ENCODE assay signal across 14 cellular contexts in the genomic region with DNA sequence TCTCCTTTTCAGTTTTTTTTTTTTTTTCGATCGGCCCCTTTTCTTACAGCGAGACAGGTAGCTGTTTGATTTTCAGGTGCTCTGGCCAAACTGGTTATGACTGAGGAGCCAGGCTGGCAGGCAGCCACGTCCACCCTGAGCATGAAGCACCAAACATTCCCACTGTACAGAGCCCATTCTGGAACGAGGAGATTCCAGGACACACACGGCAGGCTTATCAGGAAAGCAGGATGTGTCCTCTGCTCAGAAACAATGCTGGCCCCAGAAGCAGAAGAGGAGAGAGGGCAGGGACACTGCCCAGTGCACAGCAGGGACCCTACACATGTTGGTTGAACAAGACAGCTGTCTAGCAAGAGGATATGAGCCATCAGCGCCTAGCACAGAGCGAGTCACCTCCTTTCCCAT. TPM values are rescaled to one million over a fixed set of nuclear protein-coding genes. Genes with fewer than 3 reads are reported as not detected.
A peak's percentile ranks its signal among the peaks of the same experiment; 100 is the strongest.
DNase-seq lines count a peak whose midpoint lies in the region; ATAC-seq and TF ChIP-seq lines count a peak whose summit lies in the region.
"Had no signal": no experiment of that assay in that cellular context is flagged by ENCODE, and none has a peak within 500 bp of the region (broad histone marks: within the 10 kb centered on the region; RNA-seq: fewer than 3 reads in every experiment).

No MANE protein-coding gene starts in this region.

- no peak for TF ChIP-seq CTCF in RWPE1 (conservative IDR thresholded peaks at IDR 0.05; ENCODE audit: low read depth)
- no peak for TF ChIP-seq CTCF in tibial nerve (IDR thresholded peaks at IDR 0.05)
- no peak for TF ChIP-seq CTCF in esophagus muscularis mucosa (IDR thresholded peaks at IDR 0.05)
- no peak for TF ChIP-seq CTCF in natural killer cell (IDR thresholded peaks at IDR 0.05)

- intact Hi-C loops in esophagus muscularis mucosa (cut with DNase I), result no loop called here
- intact Hi-C loops in natural killer cell (cut with micrococcal nuclease), result no loop called here

- TF ChIP-seq POLR2A in tibial nerve (IDR thresholded peaks at IDR 0.05) (no peak), esophagus muscularis mucosa (IDR thresholded peaks at IDR 0.05; ENCODE audit: low read depth) (no peak)

- H3K9me3 ChIP-seq in tibial nerve, result peaks cover 0 to 3% (median 0%) of the 10 kb centered on the region in 4 donors
- no peaks in the 10 kb centered on the region for H3K9me3 ChIP-seq in esophagus muscularis mucosa
- H3K9me3 ChIP-seq: ascending aorta, BE2C, esophagus squamous epithelium had no signal

- H3K27me3 Mint-ChIP-seq in natural killer cell (ENCODE audit: low read depth in 2 of 2), result no peaks in the 10 kb centered on the region
- H3K27me3 Mint-ChIP-seq: naive thymus-derived CD8-positive, alpha-beta T cell had no signal

- CTCF ChIA-PET in RWPE1 (lab: Yijun Ruan, JAX), result interaction anchor here (0.9 kb wide), 1 partner anchor 224 kb away, joined by 3 read pairs; no protein-coding TSS in a partner anchor

- TF ChIP-seq EP300 in Ishikawa (IDR thresholded peaks at IDR 0.05; ENCODE audit: borderline replicate concordance), result no peak
- no peak for TF ChIP-seq EP300 in tibial nerve (IDR thresholded peaks at IDR 0.05)
- TF ChIP-seq EP300 in esophagus muscularis mucosa (IDR thresholded peaks at IDR 0.05), result no peak

- H3K27ac ChIP-seq in RWPE1 (no peak overlapping the region), tibial nerve (no peak overlapping the region), esophagus muscularis mucosa (replicated peaks in 1 of 4) (no peak overlapping the region)
- H3K27ac ChIP-seq: ascending aorta, esophagus squamous epithelium, SK-N-MC had no signal

- H3K27ac Mint-ChIP-seq in natural killer cell, result no peak overlapping the region

- POLR2A ChIA-PET in RWPE1 (lab: Yijun Ruan, JAX; ENCODE audit: low non-redundant PET), result no interaction called here

- peaks cover 0 to 7% of the 10 kb centered on the region in 2 donors for H3K27me3 ChIP-seq in tibial nerve
- H3K27me3 ChIP-seq in esophagus muscularis mucosa, result peaks cover 0 to 34% (median 0%) of the 10 kb centered on the region in 4 donors
- H3K27me3 ChIP-seq: ascending aorta had no signal

- H3K4me3 Mint-ChIP-seq in natural killer cell, result no peak overlapping the region
- H3K4me3 Mint-ChIP-seq: naive thymus-derived CD8-positive, alpha-beta T cell had no signal

- WGBS in tibial nerve, 2 donors, result 54 to 58% methylated on average over 6 to 8 of the region's 8 CpGs
- 62% methylated on average over 8 of the region's 8 CpGs for WGBS in esophagus muscularis mucosa

- H3K4me1 Mint-ChIP-seq in natural killer cell, result peaks cover 14 to 30% of the 10 kb centered on the region in 2 donors

- H3K4me3 ChIP-seq in tibial nerve (no peak overlapping the region), esophagus muscularis mucosa (no peak overlapping the region)
- H3K4me3 ChIP-seq: ascending aorta, esophagus squamous epithelium, SK-N-MC had no signal

- H3K4me1 ChIP-seq in tibial nerve, result peaks cover 0 to 3% (median 0%) of the 10 kb centered on the region in 4 donors
- H3K4me1 ChIP-seq in esophagus muscularis mucosa, result no peaks in the 10 kb centered on the region
- H3K4me1 ChIP-seq: ascending aorta, BE2C had no signal

- TF ChIP-seq RAD21 in Ishikawa (IDR thresholded peaks at IDR 0.05; ENCODE audit: low read depth), result no peak

- H3K36me3 ChIP-seq in tibial nerve (no peaks in the 10 kb centered on the region), esophagus muscularis mucosa (no peaks in the 10 kb centered on the region)
- H3K36me3 ChIP-seq: ascending aorta, BE2C, esophagus squamous epithelium had no signal

- DNase-seq in RWPE1 (ENCODE audit: low spot score) (peak; percentile 36), kidney tubule cell (ENCODE audit: low spot score) (peak; percentile 58), tibial nerve (ENCODE audit: low spot score in 2 of 2) (no peak), esophagus muscularis mucosa (ENCODE audit: extremely low spot score) (no peak), natural killer cell (no peak)
- DNase-seq: BE2C; DMS153; esophagus squamous epithelium; naive thymus-derived CD8-positive, alpha-beta T cell had no signal

- H3K36me3 Mint-ChIP-seq in natural killer cell, result no peaks in the 10 kb centered on the region

- no peaks in the 10 kb centered on the region for H3K9me3 Mint-ChIP-seq in natural killer cell
- H3K9me3 Mint-ChIP-seq: naive thymus-derived CD8-positive, alpha-beta T cell had no signal

- ATAC-seq in natural killer cell, result no peak
- ATAC-seq: naive thymus-derived CD8-positive, alpha-beta T cell had no signal

TF ChIP-seq in Ishikawa, 13 proteins besides CTCF, POLR2A, EP300 and RAD21:
- TF ChIP-seq MAX (IDR thresholded peaks at IDR 0.05), result no peak
- no peak for TF ChIP-seq FOXM1 (IDR thresholded peaks at IDR 0.05; ENCODE audit: borderline replicate concordance, low read depth)
- peak; percentile 61 for TF ChIP-seq NFIC (IDR thresholded peaks at IDR 0.05)

RNA-seq across cellular contexts. Expression of gene KRT2, which starts 3.7 kb away (rescaled TPM):
- total RNA-seq in tibial nerve (not detected), esophagus muscularis mucosa (not detected), natural killer cell (1 to 10 TPM in 1 of 3 donors, under 1 TPM in 2; 0.63 to 1.4 (median 0.66) TPM)
- total RNA-seq: ascending aorta, M059J, temporal lobe had no signal

RNA-seq across cellular contexts. Expression of gene KRT1, which starts 24.5 kb away (rescaled TPM):
- total RNA-seq in tibial nerve (not detected), esophagus muscularis mucosa (not detected), natural killer cell (1 to 10 TPM in 1 of 3 donors, under 1 TPM in 1, not detected in 1; 0.27 to 1.8 TPM)
- total RNA-seq: ascending aorta; M059J; naive thymus-derived CD8-positive, alpha-beta T cell had no signal

RNA-seq across cellular contexts. Expression of gene KRT73, which starts 37.4 kb away (rescaled TPM):
- total RNA-seq in tibial nerve, result not detected
- not detected for total RNA-seq in esophagus muscularis mucosa
- 10 to 100 TPM; 12.4 to 92.9 (median 23.3) TPM for total RNA-seq in natural killer cell
- total RNA-seq: ascending aorta, M059J, temporal lobe had no signal

RNA-seq across cellular contexts. Expression of gene KRT77, which starts 47.6 kb away (rescaled TPM):
- total RNA-seq in tibial nerve (not detected), esophagus muscularis mucosa (not detected), natural killer cell (not detected)
- total RNA-seq: ascending aorta; esophagus squamous epithelium; M059J; naive thymus-derived CD8-positive, alpha-beta T cell had no signal

RNA-seq across cellular contexts. Expression of gene KRT72, which starts 54.5 kb away (rescaled TPM):
- not detected for total RNA-seq in tibial nerve
- not detected for total RNA-seq in esophagus muscularis mucosa
- 100 to 1,000 TPM in 1 of 3 donors, 10 to 100 TPM in 2; 21.9 to 136 (median 38.0) TPM for total RNA-seq in natural killer cell
- total RNA-seq: ascending aorta, esophagus squamous epithelium, M059J, temporal lobe had no signal

Comparison
In these comparisons a context has a peak if more than half of its experiments do, and no peak if none do; other contexts are left out.
1. DNase-seq: peak in RWPE1 (single experiment) and kidney tubule cell (single experiment); none in tibial nerve (0 of 2), esophagus muscularis mucosa (single experiment) and natural killer cell (single experiment).
2. RNA of gene KRT73, which starts 37.4 kb away (total RNA-seq): 12.4 to 92.9 TPM in natural killer cell; not detected in tibial nerve and not detected in esophagus muscularis mucosa; every median in the first group is over 10 times any median in the second.